Comparison of ENCODE assay signal across 8 cellular contexts in the genomic region with DNA sequence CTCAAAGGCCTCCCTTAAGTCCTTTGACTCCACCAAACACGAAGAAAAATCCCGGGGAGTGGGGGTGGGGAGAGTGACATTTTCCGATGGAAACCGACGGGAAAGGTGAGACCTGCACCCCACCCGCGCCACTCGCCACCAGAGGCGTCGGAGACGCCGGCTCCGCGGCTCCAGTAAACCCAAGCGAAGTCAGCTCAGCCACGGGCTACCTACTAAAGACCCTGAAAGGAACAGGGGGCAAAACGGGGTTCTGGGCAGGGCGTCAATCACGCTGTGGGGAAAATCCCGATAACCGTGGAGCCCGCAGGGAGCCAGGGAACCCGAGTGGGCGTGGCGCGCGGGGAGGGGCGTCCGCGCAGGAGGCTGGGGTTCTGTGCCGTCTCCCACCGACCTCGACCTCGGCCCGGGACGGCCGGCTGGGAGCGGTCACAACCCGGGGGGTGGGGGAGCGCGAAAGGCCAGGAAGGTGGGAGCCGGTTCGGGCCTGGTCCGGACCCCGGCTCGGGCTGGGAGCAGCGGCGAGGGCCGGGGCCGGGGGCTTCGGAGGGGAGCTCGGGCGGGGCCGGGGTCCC. TPM values are rescaled to one million over a fixed set of nuclear protein-coding genes. Genes with fewer than 3 reads are reported as not detected.
DNase-seq lines count a peak whose midpoint lies in the region; ATAC-seq and TF ChIP-seq lines count a peak whose summit lies in the region.

No MANE protein-coding gene starts in this region.

- TF ChIP-seq CTCF in epithelial cell of proximal tubule (conservative IDR thresholded peaks at IDR 0.05; ENCODE audit: low read depth, low read length) (no peak), neural crest cell (conservative IDR thresholded peaks at IDR 0.05) (no peak)

- H3K4me1 Mint-ChIP-seq in CD4-positive, alpha-beta memory T cell = peaks cover 17 to 44% (median 26%) of the 10 kb centered on the region in 4 donors
- H3K4me1 Mint-ChIP-seq in neural crest cell = peaks cover 15% of the 10 kb centered on the region

- peak overlapping the region; percentile 78 to 89 for H3K4me3 ChIP-seq in CD4-positive, alpha-beta memory T cell (ENCODE audit: low read length in 2 of 2)
- H3K4me3 ChIP-seq in epithelial cell of proximal tubule (ENCODE audit: low read depth, low read length) (peak overlapping the region; percentile 95), thymus (ENCODE audit: low read length) (peak overlapping the region; percentile 97)

- ATAC-seq in GM21447 (IDR thresholded peaks at IDR 0.05; ENCODE audit: unreplicated experiment) = peak; percentile 20

- H3K27me3 ChIP-seq in CD4-positive, alpha-beta memory T cell (ENCODE audit: insufficient read depth, low read length) = no peaks in the 10 kb centered on the region
- H3K27me3 ChIP-seq in thymus (ENCODE audit: control insufficient read depth, insufficient read depth) = no peaks in the 10 kb centered on the region

- peaks cover 0 to 2% (median 0%) of the 10 kb centered on the region in 8 donors for H3K9me3 Mint-ChIP-seq in CD4-positive, alpha-beta memory T cell
- H3K9me3 Mint-ChIP-seq in neural crest cell = no peaks in the 10 kb centered on the region

- H3K4me3 Mint-ChIP-seq in CD4-positive, alpha-beta memory T cell = peak overlapping the region; percentile 79 to 89 (median 84)
- H3K4me3 Mint-ChIP-seq in neural crest cell = peak overlapping the region; percentile 90

- peaks cover 9 to 17% of the 10 kb centered on the region in 2 donors for H3K36me3 Mint-ChIP-seq in CD4-positive, alpha-beta memory T cell
- no peaks in the 10 kb centered on the region for H3K36me3 Mint-ChIP-seq in neural crest cell (ENCODE audit: low read depth)

- H3K27me3 Mint-ChIP-seq in CD4-positive, alpha-beta memory T cell = no peaks in the 10 kb centered on the region
- H3K27me3 Mint-ChIP-seq in neural crest cell (ENCODE audit: low read depth) = no peaks in the 10 kb centered on the region

- no peaks in the 10 kb centered on the region for H3K9me3 ChIP-seq in CD4-positive, alpha-beta memory T cell (ENCODE audit: control insufficient read depth in 1 of 2, low read length in 2 of 2)
- no peaks in the 10 kb centered on the region for H3K9me3 ChIP-seq in thymus (ENCODE audit: control insufficient read depth)

- CTCF ChIA-PET in CD4-positive, alpha-beta memory T cell (lab: Charles Lee; ENCODE audit: partially characterized antibody) = interaction anchor here (1.2 kb wide), 1 partner anchor 14 kb away, joined by 4 read pairs; no protein-coding TSS in a partner anchor

- peak; percentile 35 to 64 (median 43) for DNase-seq in CD4-positive, alpha-beta memory T cell
- peak; percentile 54 for DNase-seq in HuH-7 (ENCODE audit: low spot score)
- peak; percentile 36 for DNase-seq in activated CD8-positive, alpha-beta memory T cell treated with anti-CD3 and anti-CD28 coated beads, Interleukin-2, amount 50 U/mL, for 24 hours (ENCODE audit: extremely low read depth)
- no peak for DNase-seq in epithelial cell of proximal tubule (ENCODE audit: low read depth)
- no peak for DNase-seq in neural crest cell (ENCODE audit: low read depth, low spot score)
- DNase-seq in cerebellum (ENCODE audit: low spot score) = no peak

- peaks cover 18% of the 10 kb centered on the region for H3K36me3 ChIP-seq in CD4-positive, alpha-beta memory T cell (ENCODE audit: insufficient read depth, low read length)
- H3K36me3 ChIP-seq in thymus (ENCODE audit: control insufficient read depth, insufficient read depth) = peaks cover 18% of the 10 kb centered on the region

- intact Hi-C loops in CD4-positive, alpha-beta memory T cell (cut with micrococcal nuclease) = loop anchor here (1.0 to 2.0 kb wide), 4 partner anchors 51 to 229 kb away; a partner anchor contains a TSS

- under 1% methylated on average over 54 of the region's 54 CpGs for WGBS in thymus

- peak overlapping the region; percentile 93 for H3K27ac ChIP-seq in CD4-positive, alpha-beta memory T cell (ENCODE audit: low read depth, low read length)
- H3K27ac ChIP-seq in thymus (ENCODE audit: low read depth) = peak overlapping the region; percentile 92

- peak overlapping the region; percentile 59 to 89 (median 85) for H3K27ac Mint-ChIP-seq in CD4-positive, alpha-beta memory T cell
- H3K27ac Mint-ChIP-seq in neural crest cell (ENCODE audit: unreplicated experiment) = no peak overlapping the region

- POLR2A ChIA-PET in CD4-positive, alpha-beta memory T cell (lab: Charles Lee; ENCODE audit: partially characterized antibody) = interaction anchor here (0.7 to 1.4 kb wide), 3 partner anchors 68 to 128 kb away, joined by 3 to 4 read pairs (median 3); a partner anchor contains a TSS

- peaks cover 30% of the 10 kb centered on the region for H3K4me1 ChIP-seq in CD4-positive, alpha-beta memory T cell (ENCODE audit: insufficient read depth, low read length)
- peaks cover 11% of the 10 kb centered on the region for H3K4me1 ChIP-seq in thymus (ENCODE audit: control insufficient read depth, insufficient read depth, low read length)

RNA-seq across cellular contexts. Expression of a gene that starts 0.6 kb away (rescaled TPM):
- total RNA-seq in CD4-positive, alpha-beta memory T cell = 10 to 100 TPM; 66.3 to 66.7 TPM
- 10 to 100 TPM; 35.1 to 48.4 TPM for polyA plus RNA-seq in CD4-positive, alpha-beta memory T cell
- total RNA-seq in epithelial cell of proximal tubule = 81.3 and 94.4 TPM in 2 replicates
- total RNA-seq in neural crest cell = 57.1 and 64.6 TPM in 2 replicates
- 67.0 TPM for polyA plus RNA-seq in thymus
- total RNA-seq in cerebellum = 49.4 TPM

RNA-seq across cellular contexts. Expression of a gene that starts 50.8 kb away (rescaled TPM):
- 1 to 10 TPM; 5.1 to 5.8 TPM for total RNA-seq in CD4-positive, alpha-beta memory T cell
- polyA plus RNA-seq in CD4-positive, alpha-beta memory T cell = 1 to 10 TPM; 2.6 to 4.0 TPM
- 4.1 and 7.8 TPM in 2 replicates for total RNA-seq in epithelial cell of proximal tubule
- total RNA-seq in neural crest cell = 5.6 and 8.9 TPM in 2 replicates
- polyA plus RNA-seq in thymus = 8.4 TPM
- total RNA-seq in cerebellum = 9.8 TPM

Comparison
In these comparisons a context has a peak if more than half of its experiments do, and no peak if none do; other contexts are left out.
1. DNase-seq: peak in CD4-positive, alpha-beta memory T cell (5 of 5), HuH-7 (single experiment) and activated CD8-positive, alpha-beta memory T cell treated with anti-CD3 and anti-CD28 coated beads, Interleukin-2, amount 50 U/mL, for 24 hours (single experiment); none in epithelial cell of proximal tubule (single experiment), neural crest cell (single experiment) and cerebellum (single experiment).
2. Peak in every context shown above with its lines, with median percentiles within 50 percentile points of each other: H3K4me3 ChIP-seq.